In genomic region chr1:90434460-90434859, GRCh38 we compare ENCODE assay signal across 17 cellular contexts.
A peak's percentile ranks its signal among the peaks of the same experiment; 100 is the strongest.
DNase-seq lines count a peak whose midpoint lies in the region; ATAC-seq and TF ChIP-seq lines count a peak whose summit lies in the region.
"Had no signal": no experiment of that assay in that cellular context is flagged by ENCODE, and none has a peak within 500 bp of the region (broad histone marks: within the 10 kb centered on the region; RNA-seq: fewer than 3 reads in every experiment).

No MANE protein-coding gene starts in this region.

- peak; percentile 70 for DNase-seq in A673 (ENCODE audit: low spot score)
- no peak for DNase-seq in PC-9
- peak; percentile 3 for DNase-seq in fibroblast of pulmonary artery (ENCODE audit: low read depth)
- no peak for DNase-seq in activated CD4-positive, alpha-beta memory T cell treated with anti-CD3 and anti-CD28 coated beads for 36 hours
- no peak for DNase-seq in NOMO-1 (lab: John Stamatoyannopoulos, UW; ENCODE audit: unreplicated experiment in 2 of 2)
- DNase-seq: activated naive CD4-positive, alpha-beta T cell treated with anti-CD3 and anti-CD28 coated beads, Interleukin-2, amount 50 U/mL, for 16 hours; HFFc6; NCI-H1105 treated with DMSO at 0.1 percent for 48 hours; NK-92 treated with Interleukin-12 subunit alpha and Interleukin-12 subunit beta, amount 100 ng/mL, for 24 hours; ovary; stimulated activated CD4-positive, alpha-beta T cell treated with anti-CD3 and anti-CD28 coated beads, Interleukin-1b, Interleukin-23, amount 100 ng/mL, for 48 hours; stimulated activated naive CD4-positive, alpha-beta T cell treated with Interleukin-2 at 50 U/mL for 16 hours; T-helper 9 cell had no signal

- H3K36me3 Mint-ChIP-seq in activated CD4-positive, alpha-beta memory T cell treated with anti-CD3 and anti-CD28 coated beads for 36 hours, result no peaks in the 10 kb centered on the region

- POLR2A ChIA-PET in A673 (lab: Charles Lee; ENCODE audit: low non-redundant PET) (no interaction called here), PC-9 (lab: Charles Lee; ENCODE audit: unreplicated experiment) (no interaction called here)
- POLR2A ChIA-PET in activated CD4-positive, alpha-beta memory T cell treated with anti-CD3 and anti-CD28 coated beads for 36 hours (lab: Charles Lee), result no interaction called here

- H3K79me2 ChIP-seq in PC-9 (ENCODE audit: low read depth), result no peaks in the 10 kb centered on the region

- no peak overlapping the region for H3K4me3 Mint-ChIP-seq in activated CD4-positive, alpha-beta memory T cell treated with anti-CD3 and anti-CD28 coated beads for 36 hours
- H3K4me3 Mint-ChIP-seq: HFFc6 had no signal

- no peak overlapping the region for H2AFZ ChIP-seq in PC-9

- H3K9me2 ChIP-seq in PC-9 (ENCODE audit: insufficient read depth), result no peaks in the 10 kb centered on the region

- H3K27me3 ChIP-seq in A673 (replicated peaks; ENCODE audit: insufficient read depth, low read depth, low read length, poor library complexity) (no peaks in the 10 kb centered on the region), PC-9 (ENCODE audit: insufficient read depth, low read depth) (no peaks in the 10 kb centered on the region)
- H3K27me3 ChIP-seq: BLaER1 treated with 17β-estradiol and CSF1 and Interleukin-3, amounts not matched to agents 10 nM and 100 nM; ovary had no signal

- CTCF ChIA-PET in A673 (lab: Charles Lee) (no interaction called here), PC-9 (lab: Charles Lee) (no interaction called here)
- CTCF ChIA-PET in activated CD4-positive, alpha-beta memory T cell treated with anti-CD3 and anti-CD28 coated beads for 36 hours (lab: Charles Lee), result interaction anchor here (0.5 kb wide), 1 partner anchor 15 kb away, joined by 3 read pairs; no protein-coding TSS in a partner anchor

- no peaks in the 10 kb centered on the region for H3F3A ChIP-seq in PC-9 (ENCODE audit: insufficient read depth, low read depth)

- no peaks in the 10 kb centered on the region for H3K9me3 ChIP-seq in A673 (ENCODE audit: low read depth, low read length, poor library complexity, severe bottlenecking)
- H3K9me3 ChIP-seq in PC-9 (ENCODE audit: insufficient read depth, low read depth), result no peaks in the 10 kb centered on the region
- H3K9me3 ChIP-seq: BLaER1 treated with 17β-estradiol and CSF1 and Interleukin-3, amounts not matched to agents 10 nM and 100 nM; ovary had no signal

- H3K4me3 ChIP-seq in A673 (ENCODE audit: low read depth, low read length, poor library complexity, severe bottlenecking), result no peak overlapping the region
- H3K4me3 ChIP-seq in PC-9, result no peak overlapping the region
- H3K4me3 ChIP-seq in fibroblast of pulmonary artery (replicated peaks; ENCODE audit: low read depth, low read length), result no peak overlapping the region
- H3K4me3 ChIP-seq: BLaER1 treated with 17β-estradiol and CSF1 and Interleukin-3, amounts not matched to agents 10 nM and 100 nM; ovary had no signal

- intact Hi-C loops in A673 (cut with micrococcal nuclease; ENCODE audit: unreplicated experiment), result no loop called here
- intact Hi-C loops in PC-9 (cut with micrococcal nuclease; ENCODE audit: unreplicated experiment), result no loop called here
- intact Hi-C loops in activated CD4-positive, alpha-beta memory T cell treated with anti-CD3 and anti-CD28 coated beads for 36 hours (cut with micrococcal nuclease), result no loop called here

- H3K27ac ChIP-seq in A673 (ENCODE audit: low read depth, low read length, poor library complexity, severe bottlenecking) (no peak overlapping the region), PC-9 (no peak overlapping the region)
- H3K27ac ChIP-seq: BLaER1 treated with 17β-estradiol and CSF1 and Interleukin-3, amounts not matched to agents 10 nM and 100 nM; ovary had no signal

- ATAC-seq in HG02973 (IDR thresholded peaks at IDR 0.05; ENCODE audit: unreplicated experiment) (no peak), GM18517 (IDR thresholded peaks at IDR 0.05; ENCODE audit: unreplicated experiment) (no peak)

- H3K27ac Mint-ChIP-seq in activated CD4-positive, alpha-beta memory T cell treated with anti-CD3 and anti-CD28 coated beads for 36 hours, result no peak overlapping the region
- H3K27ac Mint-ChIP-seq: HFFc6 had no signal

- H4K20me1 ChIP-seq in PC-9 (ENCODE audit: insufficient read depth), result no peaks in the 10 kb centered on the region
- H4K20me1 ChIP-seq: BLaER1 treated with 17β-estradiol and CSF1 and Interleukin-3, amounts not matched to agents 10 nM and 100 nM had no signal

- BruUV-seq in A673 (replicated peaks; lab: Mats Ljungman, UMichigan) (no TSS peak), PC-9 (replicated peaks; lab: Mats Ljungman, UMichigan) (no TSS peak)

- peaks cover 2% of the 10 kb centered on the region for H3K9me3 Mint-ChIP-seq in activated CD4-positive, alpha-beta memory T cell treated with anti-CD3 and anti-CD28 coated beads for 36 hours

- H3K36me3 ChIP-seq in A673 (ENCODE audit: insufficient read depth, low read length, poor library complexity, severe bottlenecking), result no peaks in the 10 kb centered on the region
- no peaks in the 10 kb centered on the region for H3K36me3 ChIP-seq in PC-9 (ENCODE audit: low read depth)
- H3K36me3 ChIP-seq: BLaER1 treated with 17β-estradiol and CSF1 and Interleukin-3, amounts not matched to agents 10 nM and 100 nM; ovary had no signal

- H3K27me3 Mint-ChIP-seq in activated CD4-positive, alpha-beta memory T cell treated with anti-CD3 and anti-CD28 coated beads for 36 hours, result no peaks in the 10 kb centered on the region

- no peaks in the 10 kb centered on the region for H3K4me1 Mint-ChIP-seq in activated CD4-positive, alpha-beta memory T cell treated with anti-CD3 and anti-CD28 coated beads for 36 hours (ENCODE audit: low read depth)

- TF ChIP-seq CTCF in A673 (conservative IDR thresholded peaks at IDR 0.05; ENCODE audit: low read depth, low read length), result peak; percentile 63
- TF ChIP-seq CTCF in GM12873 (IDR thresholded peaks at IDR 0.05; ENCODE audit: insufficient read depth, low read depth, low read length, missing control alignments), result peak; percentile 34
- TF ChIP-seq CTCF in PC-9 (conservative IDR thresholded peaks at IDR 0.05), result peak; percentile 57; the same call in 1 of the 2 replicates
- peak; percentile 26 for TF ChIP-seq CTCF in fibroblast of pulmonary artery (IDR thresholded peaks at IDR 0.05; ENCODE audit: low read length, missing control alignments)

- no peaks in the 10 kb centered on the region for H3K4me1 ChIP-seq in A673 (ENCODE audit: insufficient read depth, low read length, poor library complexity, severe bottlenecking)
- H3K4me1 ChIP-seq in PC-9 (replicated peaks; ENCODE audit: insufficient read depth), result no peaks in the 10 kb centered on the region
- H3K4me1 ChIP-seq: BLaER1 treated with 17β-estradiol and CSF1 and Interleukin-3, amounts not matched to agents 10 nM and 100 nM had no signal

- no peak overlapping the region for H3K4me2 ChIP-seq in PC-9
- H3K4me2 ChIP-seq: BLaER1 treated with 17β-estradiol and CSF1 and Interleukin-3, amounts not matched to agents 10 nM and 100 nM had no signal

Comparison
In these comparisons a context has a peak if more than half of its experiments do, and no peak if none do; other contexts are left out.
1. DNase-seq: peak in A673 (single experiment) and fibroblast of pulmonary artery (single experiment); none in PC-9 (0 of 2), activated CD4-positive, alpha-beta memory T cell treated with anti-CD3 and anti-CD28 coated beads for 36 hours (single experiment) and NOMO-1 (0 of 2).
2. Peak in every context shown above with its lines, with median percentiles within 50 percentile points of each other: CTCF ChIP-seq.